ENCODE assay signal across 22 cellular contexts in genomic region chr15:66570327-66570726, GRCh38. TPM values are rescaled to one million over a fixed set of nuclear protein-coding genes. Genes with fewer than 3 reads are reported as not detected.
"Had no signal": no experiment of that assay in that cellular context is flagged by ENCODE, and none has a peak within 500 bp of the region (broad histone marks: within the 10 kb centered on the region; RNA-seq: fewer than 3 reads in every experiment).

No MANE protein-coding gene starts in this region.

- H3K27me3 Mint-ChIP-seq: natural killer cell treated with Interleukin-12 subunit alpha and Interleukin-12 subunit beta and Interleukin-15 and Interleukin-18, amount 100 ng/mL, for 72 hours had no signal

- DNase-seq: cerebellar nuclear complex; effector CD8-positive, alpha-beta T cell; heart left ventricle; hippocampal formation; kidney glomerular epithelial cell; mammary epithelial cell; psoas muscle; retina; sigmoid colon; stimulated activated CD4-positive, alpha-beta T cell treated with anti-CD3 and anti-CD28 coated beads, Interleukin-12 subunit alpha, Interleukin-12 subunit beta, amount 100 ng/mL, for 4 hours; stimulated activated naive CD4-positive, alpha-beta T cell; stomach; substantia nigra; trophoblast cell had no signal

- ATAC-seq: heart left ventricle; natural killer cell treated with Interleukin-12 subunit alpha and Interleukin-12 subunit beta and Interleukin-15 and Interleukin-18, amount 100 ng/mL, for 72 hours; psoas muscle had no signal

- H3K4me3 Mint-ChIP-seq: natural killer cell treated with Interleukin-12 subunit alpha and Interleukin-12 subunit beta and Interleukin-15 and Interleukin-18, amount 100 ng/mL, for 72 hours had no signal

- H3K9me3 Mint-ChIP-seq: natural killer cell treated with Interleukin-12 subunit alpha and Interleukin-12 subunit beta and Interleukin-15 and Interleukin-18, amount 100 ng/mL, for 72 hours had no signal

- H3K27ac ChIP-seq: heart left ventricle, parathyroid adenoma, psoas muscle, sigmoid colon, skin epidermis, stomach had no signal

- H3K27ac Mint-ChIP-seq: natural killer cell treated with Interleukin-12 subunit alpha and Interleukin-12 subunit beta and Interleukin-15 and Interleukin-18, amount 100 ng/mL, for 72 hours had no signal

- H3K9me3 ChIP-seq: heart left ventricle, psoas muscle, sigmoid colon, stomach had no signal

- H3K36me3 Mint-ChIP-seq: natural killer cell treated with Interleukin-12 subunit alpha and Interleukin-12 subunit beta and Interleukin-15 and Interleukin-18, amount 100 ng/mL, for 72 hours had no signal

- H3K4me1 ChIP-seq: parathyroid adenoma, psoas muscle had no signal

- H3K4me3 ChIP-seq: heart left ventricle, psoas muscle, sigmoid colon, skin epidermis, stomach had no signal

- H3K36me3 ChIP-seq: heart left ventricle, sigmoid colon, stomach had no signal

- H3K27me3 ChIP-seq: heart left ventricle, sigmoid colon, stomach had no signal

RNA-seq across cellular contexts. Expression of gene LCTL, which starts 4.5 kb away (rescaled TPM):
- total RNA-seq: dermis microvascular lymphatic vessel endothelial cell; heart left ventricle; lower leg skin; mucosa of gallbladder; natural killer cell treated with Interleukin-12 subunit alpha and Interleukin-12 subunit beta and Interleukin-15 and Interleukin-18, amount 100 ng/mL, for 72 hours; omental fat pad; psoas muscle; sigmoid colon; stomach had no signal
- polyA plus RNA-seq: esophagus, heart left ventricle, psoas muscle, stomach had no signal
